Comparison of ENCODE assay signal across 24 cellular contexts in genomic region chr2:127075821-127076220, GRCh38. TPM values are rescaled to one million over a fixed set of nuclear protein-coding genes. Genes with fewer than 3 reads are reported as not detected.
DNase-seq lines count a peak whose midpoint lies in the region; ATAC-seq and TF ChIP-seq lines count a peak whose summit lies in the region.
"Had no signal": no experiment of that assay in that cellular context is flagged by ENCODE, and none has a peak within 500 bp of the region (broad histone marks: within the 10 kb centered on the region; RNA-seq: fewer than 3 reads in every experiment).

No MANE protein-coding gene starts in this region.

- no peaks in the 10 kb centered on the region for H3K9me3 ChIP-seq in CD4-positive, alpha-beta memory T cell (ENCODE audit: control insufficient read depth in 1 of 2, low read length in 2 of 2)
- H3K9me3 ChIP-seq in mesenchymal stem cell (ENCODE audit: control insufficient read depth, low read length), result no peaks in the 10 kb centered on the region
- H3K9me3 ChIP-seq: adrenal gland, colonic mucosa, esophagus squamous epithelium, left lung, thoracic aorta had no signal

- H2BK12ac ChIP-seq in mesenchymal stem cell (ENCODE audit: low read length in 2 of 2), result peak overlapping the region in 1 of 2 experiments; percentile 40

- H3K14ac ChIP-seq in mesenchymal stem cell (ENCODE audit: low read length in 2 of 2), result no peak overlapping the region

- H3K27ac Mint-ChIP-seq in CD4-positive, alpha-beta memory T cell, result peak overlapping the region in 5 of 7 donors; percentile 19 to 79 (median 75)
- H3K27ac Mint-ChIP-seq in activated B cell treated with CpG ODN at 0.5 μM for 24 hours, result peak overlapping the region; percentile 53
- H3K27ac Mint-ChIP-seq in stimulated activated effector memory CD8-positive, alpha-beta T cell treated with anti-CD3 and anti-CD28 coated beads, Interleukin-12 subunit alpha, Interleukin-12 subunit beta, amount 100 ng/mL, for 72 hours, result peak overlapping the region; percentile 93
- H3K27ac Mint-ChIP-seq: activated T-helper 2 cell treated with anti-CD3 and anti-CD28 coated beads, Interferon-gamma antibody, Interleukin-2, Interleukin-4, amounts not matched to agents 10 μg/mL and 5 μg/mL and 100 μg/mL, durations not matched to agents 14 hours and 24 hours and 36 hours had no signal

- H3K4me2 ChIP-seq in mesenchymal stem cell (ENCODE audit: low read length, poor library complexity, severe bottlenecking), result no peak overlapping the region

- DNase-seq in CD4-positive, alpha-beta memory T cell, result no peak
- DNase-seq in activated B cell treated with CpG ODN at 0.5 μM for 24 hours (no peak), mesenchymal stem cell (no peak), GF-D8 (lab: John Stamatoyannopoulos, UW) (no peak), NCI-H524 treated with DMSO at 0.1 percent for 48 hours (lab: John Stamatoyannopoulos, UW) (no peak)
- DNase-seq in stimulated activated effector memory CD8-positive, alpha-beta T cell treated with anti-CD3 and anti-CD28 coated beads, Interleukin-12 subunit alpha, Interleukin-12 subunit beta, amount 100 ng/mL, for 72 hours (ENCODE audit: low spot score in 2 of 2), result no peak
- DNase-seq in stimulated activated CD4-positive, alpha-beta T cell treated with anti-CD3 and anti-CD28 coated beads, Interleukin-4, amount 100 ng/mL, for 1 hour, result no peak
- DNase-seq: activated CD4-positive, alpha-beta T cell treated with anti-CD3 and anti-CD28 coated beads, Interleukin-2, amount 50 U/mL, for 1 hour; brain microvascular endothelial cell; colonic mucosa; esophagus squamous epithelium; GM23248; hippocampal formation; immature natural killer cell; left lung; NCI-H1105; NCI-H446 treated with DMSO at 0.1 percent for 48 hours; OCI-M1 had no signal

- peak overlapping the region; percentile 44 for H2BK15ac ChIP-seq in mesenchymal stem cell (ENCODE audit: low read depth, poor library complexity, severe bottlenecking)

- H3K9ac ChIP-seq in mesenchymal stem cell (ENCODE audit: low read length), result no peak overlapping the region
- H3K9ac ChIP-seq: GM23248 had no signal

- no peak overlapping the region for H4K8ac ChIP-seq in mesenchymal stem cell (ENCODE audit: low read length)

- H2BK120ac ChIP-seq in mesenchymal stem cell (ENCODE audit: low read depth, low read length), result no peak overlapping the region

- intact Hi-C loops in CD4-positive, alpha-beta memory T cell (cut with micrococcal nuclease), result no loop called here
- intact Hi-C loops in activated B cell treated with CpG ODN at 0.5 μM for 24 hours (cut with micrococcal nuclease), result no loop called here

- peaks cover 51% of the 10 kb centered on the region for H3K4me1 ChIP-seq in CD4-positive, alpha-beta memory T cell (ENCODE audit: insufficient read depth, low read length)
- H3K4me1 ChIP-seq in mesenchymal stem cell (ENCODE audit: control insufficient read depth, insufficient read depth, low read depth, low read length), result peaks cover 61% of the 10 kb centered on the region

- H3K18ac ChIP-seq in mesenchymal stem cell (ENCODE audit: low read depth in 1 of 2, low read length in 2 of 2), result no peak overlapping the region

- POLR2A ChIA-PET in CD4-positive, alpha-beta memory T cell (lab: Charles Lee; ENCODE audit: partially characterized antibody), result interaction anchor here (1.1 to 7.9 kb wide), 2 partner anchors 9 to 10 kb away, joined by 4 to 72 read pairs; no protein-coding TSS in a partner anchor
- POLR2A ChIA-PET in activated B cell treated with CpG ODN at 0.5 μM for 24 hours (lab: Charles Lee), result interaction anchor here (0.6 to 1.2 kb wide), 4 partner anchors 9 to 26 kb away, joined by 3 to 8 read pairs (median 4); no protein-coding TSS in a partner anchor

- no peak overlapping the region for H3K27ac ChIP-seq in CD4-positive, alpha-beta memory T cell (ENCODE audit: low read depth, low read length)
- no peak overlapping the region for H3K27ac ChIP-seq in mesenchymal stem cell (ENCODE audit: low read length, poor library complexity, severe bottlenecking)
- H3K27ac ChIP-seq: brain microvascular endothelial cell, colonic mucosa, GM23248, left lung, thoracic aorta, VCaP had no signal

- no peak overlapping the region for H3K23ac ChIP-seq in mesenchymal stem cell (ENCODE audit: low read length in 2 of 2)

- no peak overlapping the region for H3K4me3 Mint-ChIP-seq in CD4-positive, alpha-beta memory T cell
- H3K4me3 Mint-ChIP-seq in activated B cell treated with CpG ODN at 0.5 μM for 24 hours, result no peak overlapping the region
- H3K4me3 Mint-ChIP-seq in stimulated activated effector memory CD8-positive, alpha-beta T cell treated with anti-CD3 and anti-CD28 coated beads, Interleukin-12 subunit alpha, Interleukin-12 subunit beta, amount 100 ng/mL, for 72 hours, result no peak overlapping the region

- H3K27me3 ChIP-seq in CD4-positive, alpha-beta memory T cell (ENCODE audit: insufficient read depth, low read length), result no peaks in the 10 kb centered on the region
- H3K27me3 ChIP-seq in mesenchymal stem cell (ENCODE audit: control insufficient read depth in 1 of 2, insufficient read depth in 1 of 2, low read length in 2 of 2), result no peaks in the 10 kb centered on the region
- H3K27me3 ChIP-seq: adrenal gland, brain microvascular endothelial cell, colonic mucosa, esophagus squamous epithelium, left lung had no signal

- H2BK5ac ChIP-seq in mesenchymal stem cell (ENCODE audit: low read depth, low read length, poor library complexity, severe bottlenecking), result no peak overlapping the region

- no peaks in the 10 kb centered on the region for H3K9me3 Mint-ChIP-seq in CD4-positive, alpha-beta memory T cell
- H3K9me3 Mint-ChIP-seq in activated B cell treated with CpG ODN at 0.5 μM for 24 hours, result no peaks in the 10 kb centered on the region
- no peaks in the 10 kb centered on the region for H3K9me3 Mint-ChIP-seq in stimulated activated effector memory CD8-positive, alpha-beta T cell treated with anti-CD3 and anti-CD28 coated beads, Interleukin-12 subunit alpha, Interleukin-12 subunit beta, amount 100 ng/mL, for 72 hours
- H3K9me3 Mint-ChIP-seq: activated T-helper 2 cell treated with anti-CD3 and anti-CD28 coated beads, Interferon-gamma antibody, Interleukin-2, Interleukin-4, amounts not matched to agents 10 μg/mL and 5 μg/mL and 100 μg/mL, durations not matched to agents 14 hours and 24 hours and 36 hours; immature natural killer cell had no signal

- CTCF ChIA-PET in CD4-positive, alpha-beta memory T cell (lab: Charles Lee; ENCODE audit: partially characterized antibody), result interaction anchor here (1.0 to 7.9 kb wide), 2 partner anchors 8 to 12 kb away, joined by 3 to 74 read pairs; no protein-coding TSS in a partner anchor
- CTCF ChIA-PET in activated B cell treated with CpG ODN at 0.5 μM for 24 hours (lab: Charles Lee), result no interaction called here

- H3K4me3 ChIP-seq in CD4-positive, alpha-beta memory T cell (ENCODE audit: low read length in 2 of 2), result no peak overlapping the region
- no peak overlapping the region for H3K4me3 ChIP-seq in mesenchymal stem cell (ENCODE audit: insufficient read depth in 1 of 2, low read depth in 1 of 2, low read length in 2 of 2)
- H3K4me3 ChIP-seq: adrenal gland, colonic mucosa, esophagus squamous epithelium, GM23248, left lung, skin epidermis, thoracic aorta had no signal

- no peak for TF ChIP-seq CTCF in activated B cell treated with CpG ODN at 0.5 μM for 24 hours (IDR thresholded peaks at IDR 0.05)

- no peaks in the 10 kb centered on the region for H3K27me3 Mint-ChIP-seq in CD4-positive, alpha-beta memory T cell
- H3K27me3 Mint-ChIP-seq in activated B cell treated with CpG ODN at 0.5 μM for 24 hours, result no peaks in the 10 kb centered on the region

- H3K36me3 Mint-ChIP-seq in CD4-positive, alpha-beta memory T cell, result peaks cover 5 to 50% of the 10 kb centered on the region in 2 donors
- peaks cover 40% of the 10 kb centered on the region for H3K36me3 Mint-ChIP-seq in activated B cell treated with CpG ODN at 0.5 μM for 24 hours (ENCODE audit: low read depth)
- peaks cover 35% of the 10 kb centered on the region for H3K36me3 Mint-ChIP-seq in stimulated activated effector memory CD8-positive, alpha-beta T cell treated with anti-CD3 and anti-CD28 coated beads, Interleukin-12 subunit alpha, Interleukin-12 subunit beta, amount 100 ng/mL, for 72 hours

- H2AFZ ChIP-seq in mesenchymal stem cell (ENCODE audit: low read depth, low read length), result no peak overlapping the region
- H2AFZ ChIP-seq: GM23248 had no signal

- no peak for ATAC-seq in activated B cell treated with CpG ODN at 0.5 μM for 24 hours (ENCODE audit: low read depth)
- ATAC-seq in stimulated activated effector memory CD8-positive, alpha-beta T cell treated with anti-CD3 and anti-CD28 coated beads, Interleukin-12 subunit alpha, Interleukin-12 subunit beta, amount 100 ng/mL, for 72 hours, result no peak
- ATAC-seq: left lung, SK-N-SH treated with all-trans-retinoic acid at 6 μM for 48 hours had no signal

- WGBS in mesenchymal stem cell, result 96% methylated on average over 6 of the region's 6 CpGs

- peaks cover 46% of the 10 kb centered on the region for H3K79me1 ChIP-seq in mesenchymal stem cell (replicated peaks; ENCODE audit: low read length, poor library complexity, severe bottlenecking)

- no peak overlapping the region for H3K4ac ChIP-seq in mesenchymal stem cell (ENCODE audit: low read depth in 1 of 2, low read length in 2 of 2)

- H4K91ac ChIP-seq in mesenchymal stem cell (ENCODE audit: low read length), result no peak overlapping the region

- H2AK5ac ChIP-seq in mesenchymal stem cell (ENCODE audit: low read length, severe bottlenecking), result no peak overlapping the region

- peaks cover 40 to 70% (median 58%) of the 10 kb centered on the region in 4 donors for H3K4me1 Mint-ChIP-seq in CD4-positive, alpha-beta memory T cell
- H3K4me1 Mint-ChIP-seq in activated B cell treated with CpG ODN at 0.5 μM for 24 hours, result peaks cover 49% of the 10 kb centered on the region
- peaks cover 81% of the 10 kb centered on the region for H3K4me1 Mint-ChIP-seq in stimulated activated effector memory CD8-positive, alpha-beta T cell treated with anti-CD3 and anti-CD28 coated beads, Interleukin-12 subunit alpha, Interleukin-12 subunit beta, amount 100 ng/mL, for 72 hours

- H3K36me3 ChIP-seq in CD4-positive, alpha-beta memory T cell (ENCODE audit: insufficient read depth, low read length), result peaks cover 38% of the 10 kb centered on the region
- peaks cover 10 to 56% of the 10 kb centered on the region in 2 experiments for H3K36me3 ChIP-seq in mesenchymal stem cell (ENCODE audit: control insufficient read depth in 1 of 2, insufficient read depth in 2 of 2, low read depth in 1 of 2, low read length in 2 of 2)
- H3K36me3 ChIP-seq: adrenal gland, colonic mucosa, esophagus squamous epithelium, left lung, thoracic aorta had no signal

RNA-seq across cellular contexts. Expression of gene BIN1, which starts 31.1 kb away (rescaled TPM):
- total RNA-seq in CD4-positive, alpha-beta memory T cell, result 100 to 1,000 TPM in 1 of 2 experiments, 10 to 100 TPM in 1; 99.4 to 103 TPM
- polyA plus RNA-seq in CD4-positive, alpha-beta memory T cell, result 100 to 1,000 TPM; 141 to 163 TPM
- 62.5 and 63.5 TPM in 2 replicates for total RNA-seq in activated B cell treated with CpG ODN at 0.5 μM for 24 hours
- polyA plus RNA-seq in mesenchymal stem cell (2013, experiment 1 of 2), result 61.3 TPM
- polyA plus RNA-seq in mesenchymal stem cell (2013, experiment 2 of 2), result 58.6 TPM
